10 cellular contexts compared by ENCODE assay signal in the genomic region with DNA sequence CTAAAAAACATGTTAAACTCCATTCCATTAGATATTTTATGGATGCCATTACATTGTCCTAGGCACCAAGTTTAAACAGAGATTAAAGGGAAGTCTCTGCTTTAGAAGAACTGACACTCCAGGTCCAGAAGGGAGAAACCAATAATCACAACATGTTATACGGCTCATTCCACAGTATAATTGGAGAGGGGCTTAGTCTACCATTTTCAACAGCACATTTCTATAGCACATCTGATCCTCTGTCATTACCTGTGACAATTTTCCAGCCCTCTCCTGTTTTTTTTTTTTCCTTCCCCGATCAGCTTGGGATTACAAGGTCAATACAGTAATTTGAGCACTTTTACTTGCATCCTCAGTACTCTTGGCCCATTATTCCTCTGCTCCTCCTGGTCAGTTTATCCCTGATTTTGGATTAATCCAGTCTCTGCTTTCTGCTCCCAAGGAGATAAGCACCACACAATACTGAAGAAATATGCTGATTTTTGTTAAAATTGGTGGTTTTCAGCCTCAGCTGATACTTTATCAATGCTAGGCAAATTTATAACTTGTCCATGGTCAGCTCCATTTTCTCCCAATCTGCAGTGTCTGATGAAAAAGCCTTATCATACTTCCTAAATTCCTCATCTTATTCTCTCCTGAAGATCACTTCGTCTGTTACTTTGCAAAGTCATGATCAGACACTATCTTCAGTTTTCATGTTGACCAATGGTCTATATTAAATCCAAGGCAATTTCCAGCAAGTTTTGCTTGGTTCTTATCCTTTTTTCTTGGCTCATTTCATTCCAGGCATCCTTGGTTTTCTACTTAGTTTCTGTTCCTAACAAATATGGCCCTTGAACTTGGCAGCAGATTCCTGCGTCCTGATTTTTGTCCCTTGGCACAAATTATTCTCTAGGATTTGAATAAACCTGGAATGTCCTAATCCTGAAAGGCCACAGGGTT. TPM values are rescaled to one million over a fixed set of nuclear protein-coding genes. Genes with fewer than 3 reads are reported as not detected.
DNase-seq lines count a peak whose midpoint lies in the region; ATAC-seq and TF ChIP-seq lines count a peak whose summit lies in the region.
"Had no signal": no experiment of that assay in that cellular context is flagged by ENCODE, and none has a peak within 500 bp of the region (broad histone marks: within the 10 kb centered on the region; RNA-seq: fewer than 3 reads in every experiment).

No MANE protein-coding gene starts in this region.

- WGBS in SK-N-SH (ENCODE audit: low lambda C conversion rate), result 94% methylated on average over 4 of the region's 4 CpGs

- POLR2A ChIA-PET in SK-N-SH (lab: Yijun Ruan, JAX), result interaction anchor here (2.4 kb wide), 1 partner anchor 30 kb away, joined by 9 read pairs; a partner anchor contains a TSS

- H3K4me1 ChIP-seq in SK-N-SH (ENCODE audit: control insufficient read depth in 1 of 2, insufficient read depth in 2 of 2, low read depth in 1 of 2, low read length in 1 of 2), result peaks cover 4 to 10% of the 10 kb centered on the region in 2 experiments; a peak in 3 of 4 replicates

- H3K9me2 ChIP-seq in SK-N-SH, result no peaks in the 10 kb centered on the region

- H3K79me2 ChIP-seq in SK-N-SH (ENCODE audit: insufficient read depth), result peaks cover 59% of the 10 kb centered on the region

- no peak for TF ChIP-seq EP300 in SK-N-SH (IDR thresholded peaks at IDR 0.05; ENCODE audit: borderline replicate concordance in 1 of 2, low read depth in 1 of 2, low read length in 1 of 2)

- peaks cover 44% of the 10 kb centered on the region for H4K20me1 ChIP-seq in SK-N-SH (ENCODE audit: insufficient read depth)

- TF ChIP-seq RAD21 in SK-N-SH (IDR thresholded peaks at IDR 0.05; ENCODE audit: low read length), result no peak

- H3K36me3 Mint-ChIP-seq in activated naive CD8-positive, alpha-beta T cell treated with anti-CD3 and anti-CD28 coated beads for 36 hours, result peaks cover 63% of the 10 kb centered on the region
- peaks cover 43% of the 10 kb centered on the region for H3K36me3 Mint-ChIP-seq in osteocyte (ENCODE audit: unreplicated experiment)

- DNase-seq in SK-N-SH (no peak), LHCN-M2 (ENCODE audit: low read depth) (peak; percentile 1), osteocyte (ENCODE audit: extremely low spot score, unreplicated experiment) (no peak), NCI-H524 treated with DMSO at 0.1 percent for 48 hours (lab: John Stamatoyannopoulos, UW) (no peak), NCI-H2081 (lab: John Stamatoyannopoulos, UW) (no peak), NCI-H345 (lab: John Stamatoyannopoulos, UW) (no peak)
- DNase-seq in activated naive CD8-positive, alpha-beta T cell treated with anti-CD3 and anti-CD28 coated beads for 36 hours, result no peak
- DNase-seq: NCI-H2029 treated with DMSO at 0.1 percent for 48 hours had no signal

- H3K4me2 ChIP-seq in SK-N-SH, result 0 out of 2 replicates have a peak overlapping the region, but pooled peaks have one; percentile 16

- peaks cover 68% of the 10 kb centered on the region for H3K4me1 Mint-ChIP-seq in activated naive CD8-positive, alpha-beta T cell treated with anti-CD3 and anti-CD28 coated beads for 36 hours
- peaks cover 56% of the 10 kb centered on the region for H3K4me1 Mint-ChIP-seq in osteocyte (ENCODE audit: unreplicated experiment)

- no peak overlapping the region for H3K9ac ChIP-seq in SK-N-SH

- peaks cover 9% of the 10 kb centered on the region for H3K27me3 Mint-ChIP-seq in activated naive CD8-positive, alpha-beta T cell treated with anti-CD3 and anti-CD28 coated beads for 36 hours
- H3K27me3 Mint-ChIP-seq in osteocyte (ENCODE audit: unreplicated experiment), result no peaks in the 10 kb centered on the region

- H3K36me3 ChIP-seq in SK-N-SH (replicated peaks in 1 of 2; ENCODE audit: control insufficient read depth in 1 of 2, insufficient read depth in 2 of 2, low read length in 1 of 2), result peaks cover 34 to 42% of the 10 kb centered on the region in 2 experiments
- H3K36me3 ChIP-seq: right lobe of liver had no signal

- peak overlapping the region; percentile 41 to 71; a peak in 3 of 4 replicates for H3K27ac ChIP-seq in SK-N-SH (ENCODE audit: low read depth in 2 of 2, low read length in 1 of 2)

- no peak overlapping the region for H3K4me3 ChIP-seq in SK-N-SH (ENCODE audit: low read depth in 2 of 2, low read length in 1 of 2)
- H3K4me3 ChIP-seq: right lobe of liver had no signal

- ATAC-seq in SK-N-SH treated with all-trans-retinoic acid at 6 μM for 48 hours, result no peak

- H3K27ac Mint-ChIP-seq in activated naive CD8-positive, alpha-beta T cell treated with anti-CD3 and anti-CD28 coated beads for 36 hours, result peak overlapping the region; percentile 100
- peak overlapping the region; percentile 36 for H3K27ac Mint-ChIP-seq in osteocyte (ENCODE audit: unreplicated experiment)

- no peaks in the 10 kb centered on the region for H3K9me3 ChIP-seq in SK-N-SH
- H3K9me3 ChIP-seq: right lobe of liver had no signal

- H3K4me3 Mint-ChIP-seq in activated naive CD8-positive, alpha-beta T cell treated with anti-CD3 and anti-CD28 coated beads for 36 hours, result peak overlapping the region; percentile 5
- H3K4me3 Mint-ChIP-seq in osteocyte (ENCODE audit: unreplicated experiment), result no peak overlapping the region

- TF ChIP-seq CTCF in SK-N-SH (IDR thresholded peaks at IDR 0.05) (no peak), osteocyte (IDR thresholded peaks at IDR 0.05) (no peak)

- H2AFZ ChIP-seq in SK-N-SH (ENCODE audit: low read depth), result no peak overlapping the region

- peaks cover 70% of the 10 kb centered on the region for H3F3A ChIP-seq in SK-N-SH (replicated peaks; ENCODE audit: insufficient read depth)

- H3K9me3 Mint-ChIP-seq in activated naive CD8-positive, alpha-beta T cell treated with anti-CD3 and anti-CD28 coated beads for 36 hours, result peaks cover under 1% of the 10 kb centered on the region
- no peaks in the 10 kb centered on the region for H3K9me3 Mint-ChIP-seq in osteocyte (ENCODE audit: unreplicated experiment)

- CTCF ChIA-PET in SK-N-SH (lab: Yijun Ruan, JAX), result interaction anchor here (1.4 kb wide), 1 partner anchor 137 kb away, joined by 3 read pairs; no protein-coding TSS in a partner anchor

- no peaks in the 10 kb centered on the region for H3K27me3 ChIP-seq in SK-N-SH (ENCODE audit: insufficient read depth)
- H3K27me3 ChIP-seq: right lobe of liver had no signal

TF ChIP-seq in SK-N-SH, 30 proteins besides CTCF, POLR2A, EP300 and RAD21:
- TF ChIP-seq RCOR1 (IDR thresholded peaks at IDR 0.05; ENCODE audit: low read length) (no peak), JUND (IDR thresholded peaks at IDR 0.05) (peak; percentile 9; the same call in 1 of the 2 replicates), RFX5 (IDR thresholded peaks at IDR 0.05; ENCODE audit: low read length) (no peak), POLR2AphosphoS5 (IDR thresholded peaks at IDR 0.05; ENCODE audit: low read depth, low read length) (peak; percentile 21; the same call in 1 of the 2 replicates)
TF ChIP-seq in SK-N-SH: peak in this region for 2.

TF ChIP-seq in SK-N-SH treated with all-trans-retinoic acid at 6 μM for 48 hours, 23 proteins besides CTCF, POLR2A, EP300 and RAD21:
- TF ChIP-seq GLIS3 (CRISPR knock-in tag; IDR thresholded peaks at IDR 0.05) (no peak), OSR1 (CRISPR knock-in tag; IDR thresholded peaks at IDR 0.05) (no peak)
- TF ChIP-seq, protein P1, sequence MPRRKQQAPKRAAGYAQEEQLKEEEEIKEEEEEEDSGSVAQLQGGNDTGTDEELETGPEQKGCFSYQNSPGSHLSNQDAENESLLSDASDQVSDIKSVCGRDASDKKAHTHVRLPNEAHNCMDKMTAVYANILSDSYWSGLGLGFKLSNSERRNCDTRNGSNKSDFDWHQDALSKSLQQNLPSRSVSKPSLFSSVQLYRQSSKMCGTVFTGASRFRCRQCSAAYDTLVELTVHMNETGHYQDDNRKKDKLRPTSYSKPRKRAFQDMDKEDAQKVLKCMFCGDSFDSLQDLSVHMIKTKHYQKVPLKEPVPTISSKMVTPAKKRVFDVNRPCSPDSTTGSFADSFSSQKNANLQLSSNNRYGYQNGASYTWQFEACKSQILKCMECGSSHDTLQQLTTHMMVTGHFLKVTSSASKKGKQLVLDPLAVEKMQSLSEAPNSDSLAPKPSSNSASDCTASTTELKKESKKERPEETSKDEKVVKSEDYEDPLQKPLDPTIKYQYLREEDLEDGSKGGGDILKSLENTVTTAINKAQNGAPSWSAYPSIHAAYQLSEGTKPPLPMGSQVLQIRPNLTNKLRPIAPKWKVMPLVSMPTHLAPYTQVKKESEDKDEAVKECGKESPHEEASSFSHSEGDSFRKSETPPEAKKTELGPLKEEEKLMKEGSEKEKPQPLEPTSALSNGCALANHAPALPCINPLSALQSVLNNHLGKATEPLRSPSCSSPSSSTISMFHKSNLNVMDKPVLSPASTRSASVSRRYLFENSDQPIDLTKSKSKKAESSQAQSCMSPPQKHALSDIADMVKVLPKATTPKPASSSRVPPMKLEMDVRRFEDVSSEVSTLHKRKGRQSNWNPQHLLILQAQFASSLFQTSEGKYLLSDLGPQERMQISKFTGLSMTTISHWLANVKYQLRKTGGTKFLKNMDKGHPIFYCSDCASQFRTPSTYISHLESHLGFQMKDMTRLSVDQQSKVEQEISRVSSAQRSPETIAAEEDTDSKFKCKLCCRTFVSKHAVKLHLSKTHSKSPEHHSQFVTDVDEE (CRISPR knock-in tag; IDR thresholded peaks at IDR 0.05), result no peak

RNA-seq across cellular contexts. Expression of a gene that starts 30.8 kb away (rescaled TPM):
- polyA plus RNA-seq in SK-N-SH (2012; rRNA removed), result 15.9 and 17.8 TPM in 2 replicates
- polyA plus RNA-seq in SK-N-SH (2012; cell fraction: cytosol; rRNA removed), result 30.8 and 46.3 TPM in 2 replicates
- polyA plus RNA-seq in SK-N-SH (2012; cell fraction: nucleus; rRNA removed), result 9.6 and 18.8 TPM in 2 replicates
- 107 and 121 TPM in 2 replicates for total RNA-seq in LHCN-M2 (2014; rRNA removed)
- 81.2 TPM for polyA plus RNA-seq in LHCN-M2 (2012)
- 100 to 1,000 TPM; 271 to 278 TPM for total RNA-seq in activated naive CD8-positive, alpha-beta T cell treated with anti-CD3 and anti-CD28 coated beads for 36 hours
- 93.7 and 94.0 TPM in 2 replicates for total RNA-seq in osteocyte
